22 cellular contexts compared by ENCODE assay signal in genomic region chr5:155274484-155274883, GRCh38.
"Had no signal": no experiment of that assay in that cellular context is flagged by ENCODE, and none has a peak within 500 bp of the region (broad histone marks: within the 10 kb centered on the region; RNA-seq: fewer than 3 reads in every experiment).

No MANE protein-coding gene starts in this region.

- FAIRE-seq: keratinocyte had no signal

- H3K4me3 ChIP-seq: adrenal gland, gastrocnemius medialis, heart right ventricle, smooth muscle cell, suprapubic skin, upper lobe of left lung had no signal

- H3K9me3 ChIP-seq: adrenal gland, gastrocnemius medialis, heart right ventricle, suprapubic skin, upper lobe of left lung had no signal

- H3K4me2 ChIP-seq: smooth muscle cell had no signal

- H3K9me3 Mint-ChIP-seq: activated CD8-positive, alpha-beta T cell treated with anti-CD3 and anti-CD28 coated beads for 36 hours; activated naive CD4-positive, alpha-beta T cell treated with anti-CD3 and anti-CD28 coated beads, Interleukin-2, amount 50 U/mL, for 24 hours; activated T-cell treated with anti-CD3 and anti-CD28 coated beads, Interleukin-2, amount 50 U/mL, for 4 hours; stimulated activated naive CD8-positive, alpha-beta T cell treated with anti-CD3 and anti-CD28 coated beads, Interleukin-15, Interleukin-2, amounts not matched to agents 100 ng/mL and 50 ng/mL, for 24 hours had no signal

- H3K4me1 ChIP-seq: adrenal gland, gastrocnemius medialis, heart right ventricle, upper lobe of left lung had no signal

- DNase-seq: activated CD4-positive, alpha-beta T cell treated with anti-CD3 and anti-CD28 coated beads for 4 hours; activated CD8-positive, alpha-beta T cell treated with anti-CD3 and anti-CD28 coated beads for 36 hours; activated effector memory CD4-positive, alpha-beta T cell treated with anti-CD3 and anti-CD28 coated beads, Interleukin-2, amount 50 U/mL, for 16 hours; activated T-cell treated with anti-CD3 and anti-CD28 coated beads, Interleukin-2, amount 50 U/mL, for 4 hours; adrenal gland; erythroblast; gastrocnemius medialis; heart right ventricle; mesenchymal stem cell; right cardiac atrium; stimulated activated CD4-positive, alpha-beta T cell treated with anti-CD3 and anti-CD28 coated beads, Interleukin-4, amount 100 ng/mL, for 4 hours; stimulated activated CD8-positive, alpha-beta memory T cell treated with anti-CD3 and anti-CD28 coated beads, Interleukin-4, amount 100 ng/mL, for 48 hours; T-cell; T-helper 9 cell had no signal

- H3K36me3 Mint-ChIP-seq: activated naive CD4-positive, alpha-beta T cell treated with anti-CD3 and anti-CD28 coated beads, Interleukin-2, amount 50 U/mL, for 24 hours; natural killer cell treated with Interleukin-12 subunit alpha and Interleukin-12 subunit beta and Interleukin-15 and Interleukin-18, amount 100 ng/mL, for 72 hours; T-cell had no signal

- H3K27me3 ChIP-seq: adrenal gland, gastrocnemius medialis, heart right ventricle, suprapubic skin, upper lobe of left lung had no signal

- H3K36me3 ChIP-seq: adrenal gland, gastrocnemius medialis, heart right ventricle, suprapubic skin, upper lobe of left lung had no signal

- H3K4me3 Mint-ChIP-seq: activated CD8-positive, alpha-beta T cell treated with anti-CD3 and anti-CD28 coated beads for 36 hours; activated naive CD4-positive, alpha-beta T cell treated with anti-CD3 and anti-CD28 coated beads, Interleukin-2, amount 50 U/mL, for 24 hours; activated T-cell treated with anti-CD3 and anti-CD28 coated beads, Interleukin-2, amount 50 U/mL, for 4 hours; natural killer cell treated with Interleukin-12 subunit alpha and Interleukin-12 subunit beta and Interleukin-15 and Interleukin-18, amount 100 ng/mL, for 72 hours; stimulated activated naive CD8-positive, alpha-beta T cell treated with anti-CD3 and anti-CD28 coated beads, Interleukin-15, Interleukin-2, amounts not matched to agents 100 ng/mL and 50 ng/mL, for 24 hours; T-cell had no signal

- H3K4me1 Mint-ChIP-seq: activated naive CD4-positive, alpha-beta T cell treated with anti-CD3 and anti-CD28 coated beads, Interleukin-2, amount 50 U/mL, for 24 hours; T-cell had no signal

- H3K27ac ChIP-seq: adrenal gland, gastrocnemius medialis, heart right ventricle, suprapubic skin, upper lobe of left lung had no signal

- ATAC-seq: activated CD8-positive, alpha-beta T cell treated with anti-CD3 and anti-CD28 coated beads for 36 hours; activated T-cell treated with anti-CD3 and anti-CD28 coated beads, Interleukin-2, amount 50 U/mL, for 4 hours; gastrocnemius medialis; heart right ventricle; natural killer cell treated with Interleukin-12 subunit alpha and Interleukin-12 subunit beta and Interleukin-15 and Interleukin-18, amount 100 ng/mL, for 72 hours; right cardiac atrium; T-cell had no signal

- H3K27ac Mint-ChIP-seq: activated CD8-positive, alpha-beta T cell treated with anti-CD3 and anti-CD28 coated beads for 36 hours; activated naive CD4-positive, alpha-beta T cell treated with anti-CD3 and anti-CD28 coated beads, Interleukin-2, amount 50 U/mL, for 24 hours; natural killer cell treated with Interleukin-12 subunit alpha and Interleukin-12 subunit beta and Interleukin-15 and Interleukin-18, amount 100 ng/mL, for 72 hours; progenitor cell of endocrine pancreas; stimulated activated naive CD8-positive, alpha-beta T cell treated with anti-CD3 and anti-CD28 coated beads, Interleukin-15, Interleukin-2, amounts not matched to agents 100 ng/mL and 50 ng/mL, for 24 hours; T-cell had no signal
